Comparison of ENCODE assay signal across 16 cellular contexts in genomic region chr3:181713673-181714270, GRCh38. TPM values are rescaled to one million over a fixed set of nuclear protein-coding genes. Genes with fewer than 3 reads are reported as not detected.
DNase-seq lines count a peak whose midpoint lies in the region; ATAC-seq, FAIRE-seq and TF ChIP-seq lines count a peak whose summit lies in the region.
"Had no signal": no experiment of that assay in that cellular context is flagged by ENCODE, and none has a peak within 500 bp of the region (broad histone marks: within the 10 kb centered on the region; RNA-seq: fewer than 3 reads in every experiment).

No MANE protein-coding gene starts in this region.

- H3K18ac ChIP-seq in mesendoderm (ENCODE audit: low read length) = peak overlapping the region; percentile 13

- no peak for TF ChIP-seq CTCF in CD4-positive, alpha-beta T cell (IDR thresholded peaks at IDR 0.05)
- no peak for TF ChIP-seq CTCF in upper lobe of left lung (IDR thresholded peaks at IDR 0.05)

- CTCF ChIA-PET in CD4-positive, alpha-beta T cell (lab: Charles Lee) = no interaction called here

- no peak overlapping the region for H2BK120ac ChIP-seq in mesendoderm (ENCODE audit: low read depth, low read length)

- H2BK5ac ChIP-seq in mesendoderm (ENCODE audit: low read length) = no peak overlapping the region

- no peak overlapping the region for H3K4me2 ChIP-seq in mesendoderm (ENCODE audit: low read length)

- H4K5ac ChIP-seq in mesendoderm (ENCODE audit: low read length) = no peak overlapping the region

- no peak overlapping the region for H3K27ac Mint-ChIP-seq in CD4-positive, alpha-beta T cell

- peaks cover 11% of the 10 kb centered on the region for H3K4me1 Mint-ChIP-seq in CD4-positive, alpha-beta T cell (ENCODE audit: low read depth)

- ATAC-seq in CD4-positive, alpha-beta T cell (ENCODE audit: poor library complexity) = no peak
- ATAC-seq in upper lobe of left lung (ENCODE audit: low FRiP score in 2 of 2) = no peak

- peaks cover 29% of the 10 kb centered on the region for H3K4me1 ChIP-seq in HUES6 (ENCODE audit: control insufficient read depth, insufficient read depth, low read length)
- peaks cover 3% of the 10 kb centered on the region for H3K4me1 ChIP-seq in mesendoderm (ENCODE audit: control insufficient read depth, low read depth, low read length)
- H3K4me1 ChIP-seq in upper lobe of left lung = peaks cover 22 to 35% (median 27%) of the 10 kb centered on the region in 4 donors
- peaks cover 14% of the 10 kb centered on the region for H3K4me1 ChIP-seq in effector memory CD4-positive, alpha-beta T cell (ENCODE audit: control insufficient read depth, insufficient read depth, low read length, poor library complexity, severe bottlenecking)

- no peak for FAIRE-seq in HTR-8/SVneo (lab: Jason Lieb, UNC)
- FAIRE-seq: islet of Langerhans had no signal

- H3K27ac ChIP-seq in CD4-positive, alpha-beta T cell (ENCODE audit: low read depth, low read length) = no peak overlapping the region
- H3K27ac ChIP-seq in HUES6 (ENCODE audit: low read depth, low read length) = peak overlapping the region; percentile 97
- peak overlapping the region; percentile 41 for H3K27ac ChIP-seq in cingulate gyrus (ENCODE audit: low read depth, low read length)
- H3K27ac ChIP-seq in mesendoderm (ENCODE audit: low read depth, low read length) = no peak overlapping the region
- H3K27ac ChIP-seq in upper lobe of left lung = no peak overlapping the region
- H3K27ac ChIP-seq in effector memory CD4-positive, alpha-beta T cell (ENCODE audit: insufficient read depth, low read length, poor library complexity, severe bottlenecking) = no peak overlapping the region
- H3K27ac ChIP-seq: cardiac muscle cell had no signal

- peaks cover 25% of the 10 kb centered on the region for H3K9me3 ChIP-seq in CD4-positive, alpha-beta T cell (ENCODE audit: control insufficient read depth, low read length)
- H3K9me3 ChIP-seq in HUES6 (ENCODE audit: control insufficient read depth, insufficient read depth, low read depth, low read length) = no peaks in the 10 kb centered on the region
- H3K9me3 ChIP-seq in upper lobe of left lung = no peaks in the 10 kb centered on the region
- no peaks in the 10 kb centered on the region for H3K9me3 ChIP-seq in effector memory CD4-positive, alpha-beta T cell (ENCODE audit: control insufficient read depth, low read length)

- H3K56ac ChIP-seq in mesendoderm (ENCODE audit: low read length) = no peak overlapping the region

- no peaks in the 10 kb centered on the region for H3K79me2 ChIP-seq in mesendoderm (ENCODE audit: control insufficient read depth, insufficient read depth, low read length)

- H3K23ac ChIP-seq in mesendoderm (ENCODE audit: low read length) = no peak overlapping the region

- POLR2A ChIA-PET in CD4-positive, alpha-beta T cell (lab: Charles Lee) = no interaction called here

- peaks cover 2% of the 10 kb centered on the region for H3K36me3 Mint-ChIP-seq in CD4-positive, alpha-beta T cell (ENCODE audit: low read depth)

- no peaks in the 10 kb centered on the region for H3K79me1 ChIP-seq in mesendoderm (ENCODE audit: low read length)

- no peak overlapping the region for H3K4ac ChIP-seq in mesendoderm (ENCODE audit: low read depth, low read length)

- H4K8ac ChIP-seq in mesendoderm (ENCODE audit: low read depth, low read length) = no peak overlapping the region

- H3K9ac ChIP-seq in HUES6 (ENCODE audit: low read length) (peak overlapping the region; percentile 98), mesendoderm (ENCODE audit: low read length) (no peak overlapping the region)

- peaks cover 65% of the 10 kb centered on the region for H3K27me3 Mint-ChIP-seq in CD4-positive, alpha-beta T cell

- DNase-seq in CD4-positive, alpha-beta T cell = no peak
- DNase-seq in mesendoderm (no peak), upper lobe of left lung (no peak), midbrain (lab: John Stamatoyannopoulos, UW) (no peak), HTR-8/SVneo (ENCODE audit: insufficient read length, low spot score) (no peak)
- DNase-seq in effector memory CD4-positive, alpha-beta T cell = no peak
- DNase-seq: EL; OCI-M1; stimulated activated CD4-positive, alpha-beta T cell treated with anti-CD3 and anti-CD28 coated beads, Interleukin-4, amount 100 ng/mL, for 4 hours had no signal

- H3K4me3 ChIP-seq in HUES6 (ENCODE audit: low read depth, low read length) (peak overlapping the region; percentile 96), mesendoderm (ENCODE audit: low read length) (no peak overlapping the region), upper lobe of left lung (no peak overlapping the region)
- H3K4me3 ChIP-seq in effector memory CD4-positive, alpha-beta T cell (ENCODE audit: insufficient read depth, low read depth, low read length, poor library complexity, severe bottlenecking) = no peak overlapping the region

- H2AK5ac ChIP-seq in mesendoderm (ENCODE audit: low read length) = no peak overlapping the region

- TF ChIP-seq EP300 in upper lobe of left lung (IDR thresholded peaks at IDR 0.05) = no peak

- H3K9me3 Mint-ChIP-seq in CD4-positive, alpha-beta T cell = peaks cover 12% of the 10 kb centered on the region

- no peak for TF ChIP-seq POLR2A in upper lobe of left lung (IDR thresholded peaks at IDR 0.05)

- peaks cover 93% of the 10 kb centered on the region for H3K27me3 ChIP-seq in CD4-positive, alpha-beta T cell (ENCODE audit: control insufficient read depth, insufficient read depth, low read length)
- peaks cover 19% of the 10 kb centered on the region; the same call in 1 of the 2 replicates for H3K27me3 ChIP-seq in HUES6 (ENCODE audit: control insufficient read depth, insufficient read depth, low read length)
- peaks cover 4% of the 10 kb centered on the region for H3K27me3 ChIP-seq in mesendoderm (ENCODE audit: insufficient read depth, low read length, poor library complexity)
- peaks cover 0 to 65% (median 33%) of the 10 kb centered on the region in 4 donors for H3K27me3 ChIP-seq in upper lobe of left lung
- H3K27me3 ChIP-seq in effector memory CD4-positive, alpha-beta T cell (replicated peaks; ENCODE audit: control insufficient read depth, insufficient read depth, low read length, poor library complexity, severe bottlenecking) = peaks cover 60% of the 10 kb centered on the region

- no peak overlapping the region for H2BK15ac ChIP-seq in mesendoderm (replicated peaks; ENCODE audit: low read depth)

- intact Hi-C loops in CD4-positive, alpha-beta T cell (cut with DNase I, micrococcal nuclease) = no loop called here

- H3K4me3 Mint-ChIP-seq in CD4-positive, alpha-beta T cell = peak overlapping the region; percentile 30

- H3K36me3 ChIP-seq in HUES6 (ENCODE audit: control insufficient read depth, insufficient read depth, low read length) (peaks cover 22% of the 10 kb centered on the region), mesendoderm (ENCODE audit: control insufficient read depth, insufficient read depth, low read length) (no peaks in the 10 kb centered on the region), upper lobe of left lung (no peaks in the 10 kb centered on the region)
- H3K36me3 ChIP-seq in effector memory CD4-positive, alpha-beta T cell (ENCODE audit: control insufficient read depth, insufficient read depth, low read length) = no peaks in the 10 kb centered on the region
- H3K36me3 ChIP-seq: cardiac muscle cell had no signal

- WGBS in mesendoderm (ENCODE audit: extremely low coverage, insufficient coverage, low lambda C conversion rate) = no CpG with 5 or more reads among the region's 9 CpGs
- 20% methylated on average over 9 of the region's 9 CpGs for WGBS in upper lobe of left lung, 2 donors

RNA-seq across cellular contexts. Expression of gene SOX2, which starts 2.0 kb away (rescaled TPM):
- not detected for total RNA-seq in CD4-positive, alpha-beta T cell
- polyA plus RNA-seq in mesendoderm (2013, experiment 1 of 2) = 35.8 TPM
- polyA plus RNA-seq in mesendoderm (2013, experiment 2 of 2) = 42.3 TPM
- total RNA-seq in upper lobe of left lung = 10 to 100 TPM in 1 of 6 donors, 1 to 10 TPM in 4, under 1 TPM in 1; 0.57 to 16.4 (median 2.8) TPM
- total RNA-seq: fibroblast of lung; T-helper 2 cell treated with Interferon-gamma antibody and Interleukin-4, amounts not matched to agents 100 ng/mL and 5 ng/mL, for 36 hours had no signal
- polyA plus RNA-seq: BJ, cardiac muscle cell, fibroblast of lung had no signal

Comparison
In these comparisons a context has a peak if more than half of its experiments do, and no peak if none do; other contexts are left out.
1. H3K27ac ChIP-seq: peak in HUES6 (single experiment) and cingulate gyrus (single experiment); none in CD4-positive, alpha-beta T cell (single experiment), mesendoderm (single experiment), upper lobe of left lung (0 of 4) and effector memory CD4-positive, alpha-beta T cell (single experiment).